1 cellular context compared by ENCODE assay signal in genomic region chr19:47778089-47778953, GRCh38.
TF ChIP-seq lines count a peak whose summit lies in the region.

SELENOW (plus strand) TSS chr19:47778703; CDS start chr19:47778786, 83 bp downstream.

TF ChIP-seq in WTC11, 78 proteins besides CTCF, POLR2A, EP300 and RAD21 (continued from another document):
- TF ChIP-seq HMGXB4 (CRISPR knock-in tag; IDR thresholded peaks at IDR 0.05) = peak; percentile 55; the same call in 1 of the 2 replicates
- TF ChIP-seq MXD4 (CRISPR knock-in tag; IDR thresholded peaks at IDR 0.05; ENCODE audit: borderline replicate concordance) = no peak
- TF ChIP-seq ARID4B (CRISPR knock-in tag; IDR thresholded peaks at IDR 0.05; ENCODE audit: borderline replicate concordance) = peak; percentile 42; the same call in 1 of the 2 replicates
- TF ChIP-seq ZBTB43 (CRISPR knock-in tag; IDR thresholded peaks at IDR 0.05) = 0 out of 2 replicates have a peak, but pooled peaks have one; percentile 20
- no peak for TF ChIP-seq USF1 (CRISPR knock-in tag; IDR thresholded peaks at IDR 0.05)
- TF ChIP-seq MYBL2 (CRISPR knock-in tag; IDR thresholded peaks at IDR 0.05) = peak; percentile 46; the same call in 1 of the 2 replicates
- peak; percentile 64 for TF ChIP-seq FOXK1 (CRISPR knock-in tag; IDR thresholded peaks at IDR 0.05)
- TF ChIP-seq SP1 (CRISPR knock-in tag; conservative IDR thresholded peaks at IDR 0.05) = peak; percentile 99
- TF ChIP-seq TP53 (CRISPR knock-in tag; IDR thresholded peaks at IDR 0.05) = peak; percentile 67; the same call in 1 of the 2 replicates
- peak; percentile 50; the same call in 1 of the 2 replicates for TF ChIP-seq KAT7 (CRISPR knock-in tag; IDR thresholded peaks at IDR 0.05; ENCODE audit: borderline replicate concordance)
- TF ChIP-seq ZSCAN18 (CRISPR knock-in tag; IDR thresholded peaks at IDR 0.05) = no peak
- TF ChIP-seq NFYB (CRISPR knock-in tag; conservative IDR thresholded peaks at IDR 0.05; ENCODE audit: low read depth) = no peak
- no peak for TF ChIP-seq ATF1 (CRISPR knock-in tag; IDR thresholded peaks at IDR 0.05)
- peak; percentile 8; the same call in 1 of the 2 replicates for TF ChIP-seq ZNF281 (CRISPR knock-in tag; IDR thresholded peaks at IDR 0.05)
- TF ChIP-seq CREM (CRISPR knock-in tag; IDR thresholded peaks at IDR 0.05) = peak; percentile 51; the same call in 1 of the 2 replicates
- TF ChIP-seq E2F1 (CRISPR knock-in tag; IDR thresholded peaks at IDR 0.05) = no peak
- TF ChIP-seq JUN (CRISPR knock-in tag; IDR thresholded peaks at IDR 0.05) = no peak
- peak; percentile 64; the same call in 1 of the 2 replicates for TF ChIP-seq ZNF219 (CRISPR knock-in tag; IDR thresholded peaks at IDR 0.05; ENCODE audit: borderline replicate concordance)
- TF ChIP-seq E2F4 (CRISPR knock-in tag; IDR thresholded peaks at IDR 0.05; ENCODE audit: borderline replicate concordance, low read depth) = peak; percentile 37; the same call in 1 of the 2 replicates
- TF ChIP-seq EMX1 (CRISPR knock-in tag; IDR thresholded peaks at IDR 0.05) = no peak
- no peak for TF ChIP-seq ATF6 (CRISPR knock-in tag; IDR thresholded peaks at IDR 0.05)
- peak; percentile 20; the same call in 1 of the 2 replicates for TF ChIP-seq NFE2L1 (CRISPR knock-in tag; IDR thresholded peaks at IDR 0.05)
- TF ChIP-seq ELF4 (CRISPR knock-in tag; IDR thresholded peaks at IDR 0.05; ENCODE audit: low read depth) = no peak
- peak; percentile 28; the same call in 1 of the 2 replicates for TF ChIP-seq ZNF138 (CRISPR knock-in tag; conservative IDR thresholded peaks at IDR 0.05)
